Comparison of ENCODE assay signal across 17 cellular contexts in genomic region chr15:98000249-98001203, GRCh38. TPM values are rescaled to one million over a fixed set of nuclear protein-coding genes. Genes with fewer than 3 reads are reported as not detected.
DNase-seq lines count a peak whose midpoint lies in the region; ATAC-seq and TF ChIP-seq lines count a peak whose summit lies in the region.
"Had no signal": no experiment of that assay in that cellular context is flagged by ENCODE, and none has a peak within 500 bp of the region (broad histone marks: within the 10 kb centered on the region; RNA-seq: fewer than 3 reads in every experiment).

No MANE protein-coding gene starts in this region.

- no peak overlapping the region for H3K27ac ChIP-seq in BLaER1
- H3K27ac ChIP-seq: ovary, testis had no signal

- no peak for TF ChIP-seq CTCF in epithelial cell of proximal tubule (conservative IDR thresholded peaks at IDR 0.05; ENCODE audit: low read depth, low read length)
- TF ChIP-seq CTCF in natural killer cell (IDR thresholded peaks at IDR 0.05), result no peak

- peaks cover 50% of the 10 kb centered on the region for H3K4me1 ChIP-seq in BLaER1
- H3K4me1 ChIP-seq: testis had no signal

- peak overlapping the region; percentile 34 for H3K4me2 ChIP-seq in BLaER1

- no peak overlapping the region for H3K4me3 ChIP-seq in BLaER1
- no peak overlapping the region for H3K4me3 ChIP-seq in epithelial cell of proximal tubule (ENCODE audit: low read depth, low read length)
- H3K4me3 ChIP-seq: ovary, testis had no signal

- no peak overlapping the region for H3K4me3 Mint-ChIP-seq in natural killer cell

- peaks cover 6 to 8% of the 10 kb centered on the region in 2 donors for H3K4me1 Mint-ChIP-seq in natural killer cell

- peak in 2 of 3 donors; percentile 21 to 26 for ATAC-seq in natural killer cell
- ATAC-seq in GM18502 (IDR thresholded peaks at IDR 0.05; ENCODE audit: poor library complexity, unreplicated experiment), result no peak
- ATAC-seq in HG03565 (IDR thresholded peaks at IDR 0.05; ENCODE audit: unreplicated experiment), result no peak
- ATAC-seq in GM21360 (IDR thresholded peaks at IDR 0.05; ENCODE audit: unreplicated experiment), result no peak

- no peaks in the 10 kb centered on the region for H3K9me3 Mint-ChIP-seq in natural killer cell
- H3K9me3 Mint-ChIP-seq: activated naive CD4-positive, alpha-beta T cell treated with anti-CD3 and anti-CD28 coated beads, Interleukin-2, amount 50 U/mL, for 72 hours had no signal

- H3K9ac ChIP-seq in BLaER1, result no peak overlapping the region

- no peaks in the 10 kb centered on the region for H4K20me1 ChIP-seq in BLaER1

- peaks cover 6% of the 10 kb centered on the region; the same call in 1 of the 2 replicates for H3K9me3 ChIP-seq in BLaER1
- H3K9me3 ChIP-seq: ovary, testis had no signal

- H3K27ac Mint-ChIP-seq in natural killer cell, result no peak overlapping the region
- H3K27ac Mint-ChIP-seq: activated naive CD4-positive, alpha-beta T cell treated with anti-CD3 and anti-CD28 coated beads, Interleukin-2, amount 50 U/mL, for 72 hours had no signal

- peak; percentile 23 for DNase-seq in LHCN-M2 (ENCODE audit: low read depth)
- DNase-seq in epithelial cell of proximal tubule (ENCODE audit: low read depth), result peak; percentile 93
- DNase-seq in natural killer cell, result no peak
- no peak for DNase-seq in dedifferentiated amniotic fluid mesenchymal stem cell (ENCODE audit: extremely low spot score)
- DNase-seq: activated CD4-positive, CD25-positive, alpha-beta regulatory T cell; DMS 273 treated with DMSO at 0.1 percent for 48 hours; mesenchymal stem cell; NCI-H1417; NCI-H345; ovary; stimulated activated CD4-positive, alpha-beta T cell treated with anti-CD3 and anti-CD28 coated beads, Interleukin-15, amount 100 ng/mL, for 24 hours; testis had no signal

- no peaks in the 10 kb centered on the region for H3K36me3 Mint-ChIP-seq in natural killer cell
- H3K36me3 Mint-ChIP-seq: activated naive CD4-positive, alpha-beta T cell treated with anti-CD3 and anti-CD28 coated beads, Interleukin-2, amount 50 U/mL, for 72 hours had no signal

- no peaks in the 10 kb centered on the region for H3K36me3 ChIP-seq in BLaER1
- H3K36me3 ChIP-seq: ovary had no signal

- H3K27me3 Mint-ChIP-seq in natural killer cell (ENCODE audit: low read depth in 2 of 2), result peaks cover 0 to under 1% of the 10 kb centered on the region in 2 donors

- no peaks in the 10 kb centered on the region for H3K27me3 ChIP-seq in BLaER1
- H3K27me3 ChIP-seq: ovary, testis had no signal

- intact Hi-C loops in natural killer cell (cut with micrococcal nuclease), result no loop called here

RNA-seq across cellular contexts. Expression of gene ARRDC4, which starts 40.0 kb away (rescaled TPM):
- 2.5 and 3.1 TPM in 2 replicates for total RNA-seq in LHCN-M2 (2014; rRNA removed)
- 4.3 TPM for polyA plus RNA-seq in LHCN-M2 (2012)
- total RNA-seq in epithelial cell of proximal tubule, result 2.0 and 18.3 TPM in 2 replicates
- 1 to 10 TPM; 6.6 to 7.3 (median 7.0) TPM for total RNA-seq in natural killer cell

Comparison
In these comparisons a context has a peak if more than half of its experiments do, and no peak if none do; other contexts are left out.
1. DNase-seq: peak in LHCN-M2 (single experiment) and epithelial cell of proximal tubule (single experiment); none in natural killer cell (single experiment) and dedifferentiated amniotic fluid mesenchymal stem cell (single experiment).
2. ATAC-seq: peak in natural killer cell (2 of 3); none in GM18502 (single experiment), HG03565 (single experiment) and GM21360 (single experiment).